In genomic region chrX:44961817-44962607, GRCh38 we compare ENCODE assay signal across 10 cellular contexts.
"Had no signal": no experiment of that assay in that cellular context is flagged by ENCODE, and none has a peak within 500 bp of the region (broad histone marks: within the 10 kb centered on the region; RNA-seq: fewer than 3 reads in every experiment).

No MANE protein-coding gene starts in this region.

- H3K4me1 ChIP-seq: parathyroid adenoma had no signal

- H3K9me3 ChIP-seq: esophagus squamous epithelium had no signal

- H3K27me3 ChIP-seq: esophagus squamous epithelium had no signal

- H3K4me3 ChIP-seq: esophagus squamous epithelium had no signal

- DNase-seq: activated CD8-positive, alpha-beta memory T cell treated with anti-CD3 and anti-CD28 coated beads for 24 hours; activated gamma-delta T cell treated with Interleukin-2 at 50 U/mL for 16 hours; esophagus squamous epithelium; foreskin fibroblast; head of caudate nucleus; islet precursor cell; mesendoderm; stimulated activated CD4-positive, alpha-beta T cell treated with anti-CD3 and anti-CD28 coated beads, Interleukin-4, amount 100 ng/mL, for 4 hours had no signal

- H3K27ac ChIP-seq: esophagus squamous epithelium, parathyroid adenoma, VCaP had no signal
